In genomic region chr2:126990200-126990599, GRCh38 we compare ENCODE assay signal across 23 cellular contexts.
DNase-seq lines count a peak whose midpoint lies in the region; ATAC-seq and TF ChIP-seq lines count a peak whose summit lies in the region.
"Had no signal": no experiment of that assay in that cellular context is flagged by ENCODE, and none has a peak within 500 bp of the region (broad histone marks: within the 10 kb centered on the region; RNA-seq: fewer than 3 reads in every experiment).

No MANE protein-coding gene starts in this region.

- no peak overlapping the region for H3K4me3 ChIP-seq in left lung
- H3K4me3 ChIP-seq in mesodermal cell (ENCODE audit: extremely low read depth, insufficient read depth, low read length, poor library complexity, severe bottlenecking) = no peak overlapping the region
- H3K4me3 ChIP-seq: GM12878 had no signal

- H3K27ac ChIP-seq in left lung (no peak overlapping the region), mesodermal cell (ENCODE audit: low read depth, low read length, severe bottlenecking) (peak overlapping the region; percentile 7)
- H3K27ac ChIP-seq: RWPE1 had no signal

- peak; percentile 90 for ATAC-seq in left lung
- no peak for ATAC-seq in GM21737 (IDR thresholded peaks at IDR 0.05; ENCODE audit: unreplicated experiment)
- no peak for ATAC-seq in GM21717 (IDR thresholded peaks at IDR 0.05; ENCODE audit: unreplicated experiment)
- ATAC-seq: GM12878, T-cell had no signal

- H3K9me3 ChIP-seq in left lung = no peaks in the 10 kb centered on the region
- no peaks in the 10 kb centered on the region for H3K9me3 ChIP-seq in mesodermal cell (ENCODE audit: control insufficient read depth, low read length)
- H3K9me3 ChIP-seq: BE2C had no signal

- no peaks in the 10 kb centered on the region for H3K36me3 ChIP-seq in left lung
- no peaks in the 10 kb centered on the region for H3K36me3 ChIP-seq in mesodermal cell (ENCODE audit: control insufficient read depth, insufficient read depth, low read length)
- H3K36me3 ChIP-seq: BE2C had no signal

- intact Hi-C loops in left lung (cut with DNase I) = no loop called here

- WGBS in mesodermal cell (ENCODE audit: insufficient coverage in 2 of 2), 2 experiments = 80 to 100% methylated on average over 1 to 2 of the region's 2 CpGs

- peaks cover 0 to 7% of the 10 kb centered on the region in 2 donors for H3K27me3 ChIP-seq in left lung
- H3K27me3 ChIP-seq: BE2C had no signal

- no peak for TF ChIP-seq CTCF in left lung (IDR thresholded peaks at IDR 0.05)

- DNase-seq in ELR (ENCODE audit: low read depth) (peak; percentile 27), RPMI7951 (ENCODE audit: low read depth) (peak; percentile 19), left lung (no peak), C1 segment of cervical spinal cord (lab: John Stamatoyannopoulos, UW) (no peak)
- DNase-seq: BE2C, HCEC 1CT, KBM-7, MM.1S, NCI-H1048, NCI-H1417 treated with DMSO at 0.1 percent for 48 hours, NCI-H1694 treated with DMSO at 0.1 percent for 48 hours, NCI-H2081, NCI-H2171, NCI-H226, NCI-H510A, NCI-H69, SHP77, T-cell had no signal

- no peaks in the 10 kb centered on the region for H3K4me1 ChIP-seq in left lung
- peaks cover 11% of the 10 kb centered on the region for H3K4me1 ChIP-seq in mesodermal cell (ENCODE audit: control insufficient read depth, insufficient read depth, low read length, poor library complexity, severe bottlenecking)
- H3K4me1 ChIP-seq: BE2C had no signal

Comparison
In these comparisons a context has a peak if more than half of its experiments do, and no peak if none do; other contexts are left out.
1. DNase-seq: peak in ELR (single experiment) and RPMI7951 (single experiment); none in left lung (0 of 2) and C1 segment of cervical spinal cord (0 of 14).